ENCODE assay signal across 1 cellular context in genomic region chr11:35083181-35084061, GRCh38.
A peak's percentile ranks its signal among the peaks of the same experiment; 100 is the strongest.
TF ChIP-seq lines count a peak whose summit lies in the region.

No MANE protein-coding gene starts in this region.

TF ChIP-seq in GM12878, 131 proteins besides CTCF, POLR2A, EP300 and RAD21 (continued from another document and continues in another):
- TF ChIP-seq CHD1 (IDR thresholded peaks at IDR 0.05; ENCODE audit: low read depth, low read length) (no peak), SIX5 (IDR thresholded peaks at IDR 0.05; ENCODE audit: low read depth, low read length, severe bottlenecking) (no peak), NKRF (conservative IDR thresholded peaks at IDR 0.05) (no peak), E2F4 (IDR thresholded peaks at IDR 0.05; ENCODE audit: low read depth, low read length) (no peak), FOS (IDR thresholded peaks at IDR 0.05; ENCODE audit: borderline replicate concordance, extremely low read depth, insufficient read length) (no peak), USF1 (IDR thresholded peaks at IDR 0.05; ENCODE audit: borderline replicate concordance, extremely low read length, insufficient read depth, low read depth, low read length) (no peak), ZBTB40 (IDR thresholded peaks at IDR 0.05; ENCODE audit: borderline replicate concordance) (no peak), EZH2 (IDR thresholded peaks at IDR 0.05; ENCODE audit: borderline replicate concordance, control insufficient read depth, low read depth, low read length) (no peak), FOXK2 (IDR thresholded peaks at IDR 0.05) (no peak), ETV6 (conservative IDR thresholded peaks at IDR 0.05 in 1 of 2, IDR thresholded peaks at IDR 0.05 in 1 of 2; ENCODE audit: borderline replicate concordance in 1 of 2, low read depth in 1 of 2) (peak in 1 of 2 experiments; percentile 65; a peak in 2 of 4 replicates), SP1 (IDR thresholded peaks at IDR 0.05; ENCODE audit: low read depth, low read length) (peak; percentile 51), NFXL1 (IDR thresholded peaks at IDR 0.05; ENCODE audit: borderline replicate concordance) (no peak), ZNF207 (IDR thresholded peaks at IDR 0.05; ENCODE audit: borderline replicate concordance) (no peak), POLR2AphosphoS2 (IDR thresholded peaks at IDR 0.05; ENCODE audit: low read depth, low read length) (no peak), TCF3 (IDR thresholded peaks at IDR 0.05; ENCODE audit: borderline replicate concordance, insufficient read depth, low read depth, low read length) (peak; percentile 77), BCL11A (IDR thresholded peaks at IDR 0.05; ENCODE audit: low read depth, low read length) (peak; percentile 85), GABPA (IDR thresholded peaks at IDR 0.05; ENCODE audit: low read depth) (no peak), ZBTB33 (IDR thresholded peaks at IDR 0.05) (no peak), ZNF384 (IDR thresholded peaks at IDR 0.05; ENCODE audit: borderline replicate concordance, low read depth, low read length) (no peak), ATF7 (IDR thresholded peaks at IDR 0.05; ENCODE audit: low read depth) (peak; percentile 63; the same call in 1 of the 2 replicates), MTA2 (IDR thresholded peaks at IDR 0.05; ENCODE audit: low read depth) (peak; percentile 85), ELK1 (IDR thresholded peaks at IDR 0.05; ENCODE audit: low read depth, low read length) (no peak), PAX8 (IDR thresholded peaks at IDR 0.05) (no peak), ZNF687 (IDR thresholded peaks at IDR 0.05) (peak; percentile 78), MEF2B (IDR thresholded peaks at IDR 0.05; ENCODE audit: partially characterized antibody, poor library complexity, severe bottlenecking) (peak; percentile 77), PML (IDR thresholded peaks at IDR 0.05; ENCODE audit: low read length) (peak; percentile 65), GATAD2B (conservative IDR thresholded peaks at IDR 0.05; ENCODE audit: low read depth) (no peak), YBX1 (IDR thresholded peaks at IDR 0.05) (no peak), FOXM1 (IDR thresholded peaks at IDR 0.05; ENCODE audit: low read depth, low read length) (peak; percentile 90), SMAD5 (IDR thresholded peaks at IDR 0.05; ENCODE audit: low read depth) (no peak), ESRRA (IDR thresholded peaks at IDR 0.05; ENCODE audit: low read length) (no peak), CBX3 (IDR thresholded peaks at IDR 0.05; ENCODE audit: borderline replicate concordance, low read depth) (no peak), CBFB (IDR thresholded peaks at IDR 0.05; ENCODE audit: low read depth) (peak; percentile 39; the same call in 1 of the 2 replicates), MAX (IDR thresholded peaks at IDR 0.05; ENCODE audit: low read depth, low read length) (no peak; the same call in 1 of the 2 replicates), CUX1 (IDR thresholded peaks at IDR 0.05; ENCODE audit: insufficient replicate concordance, low read depth, low read length) (peak; percentile 84), CBX5 (IDR thresholded peaks at IDR 0.05; ENCODE audit: low read depth) (no peak; the same call in none of the 2 replicates), ZBED1 (IDR thresholded peaks at IDR 0.05; ENCODE audit: borderline replicate concordance) (peak; percentile 56; the same call in 1 of the 2 replicates), SPI1 (IDR thresholded peaks at IDR 0.05; ENCODE audit: borderline replicate concordance, insufficient read depth, low read depth, low read length) (peak; percentile 85), ASH2L (IDR thresholded peaks at IDR 0.05; ENCODE audit: borderline replicate concordance, low read depth) (no peak), RAD51 (IDR thresholded peaks at IDR 0.05) (peak; percentile 54; the same call in 1 of the 2 replicates)
